ENCODE assay signal across 29 cellular contexts in the genomic region with DNA sequence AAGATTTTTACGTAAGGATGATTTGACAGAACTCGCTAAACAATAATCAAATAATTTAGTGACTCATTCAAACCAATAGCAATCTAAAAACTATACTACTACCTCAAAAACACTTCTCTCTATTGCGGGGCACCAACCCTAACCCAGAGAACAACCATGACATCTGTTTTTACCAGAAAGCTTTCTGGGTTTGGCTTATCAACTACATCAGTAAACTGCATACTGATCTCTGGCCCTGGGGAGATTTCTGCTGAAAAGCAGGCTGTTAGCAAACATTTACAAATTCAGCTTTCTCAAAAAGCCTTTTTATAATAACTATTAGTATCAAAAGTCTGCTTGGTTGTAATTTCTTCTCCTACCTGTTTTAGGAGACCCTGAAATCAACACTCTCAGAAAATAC.
"Had no signal": no experiment of that assay in that cellular context is flagged by ENCODE, and none has a peak within 500 bp of the region (broad histone marks: within the 10 kb centered on the region; RNA-seq: fewer than 3 reads in every experiment).

No MANE protein-coding gene starts in this region.

- H3K27me3 ChIP-seq: neural progenitor cell, ovary, spleen, suprapubic skin, testis, tibial nerve, upper lobe of left lung had no signal

- H3K9me3 Mint-ChIP-seq: neural progenitor cell; stimulated activated memory B cell treated with anti-CD40 and anti-IgM and Interleukin-4, amounts not matched to agents 10 μg/mL and 1 μg/mL and 100 μg/mL, for 72 hours had no signal

- H3K27ac ChIP-seq: neural progenitor cell, ovary, parathyroid adenoma, psoas muscle, skin epidermis, spleen, suprapubic skin, testis, tibial nerve, upper lobe of left lung had no signal

- H3K4me1 Mint-ChIP-seq: naive thymus-derived CD4-positive, alpha-beta T cell; natural killer cell; nephron; neural progenitor cell; stimulated activated naive CD8-positive, alpha-beta T cell treated with anti-CD3 and anti-CD28 coated beads, Interleukin-15, amount 100 ng/mL, for 72 hours had no signal

- H3K4me2 ChIP-seq: neural progenitor cell, smooth muscle cell had no signal

- H3K4me3 Mint-ChIP-seq: naive thymus-derived CD4-positive, alpha-beta T cell; natural killer cell; nephron; neural progenitor cell; stimulated activated memory B cell treated with anti-CD40 and anti-IgM and Interleukin-4, amounts not matched to agents 10 μg/mL and 1 μg/mL and 100 μg/mL, for 72 hours; stimulated activated naive CD8-positive, alpha-beta T cell treated with anti-CD3 and anti-CD28 coated beads, Interleukin-15, amount 100 ng/mL, for 72 hours had no signal

- H3K4me3 ChIP-seq: neural progenitor cell, ovary, psoas muscle, skin epidermis, smooth muscle cell, spleen, suprapubic skin, testis, tibial nerve, upper lobe of left lung had no signal

- DNase-seq: naive thymus-derived CD4-positive, alpha-beta T cell; natural killer cell; occipital lobe; ovary; posterior cingulate gyrus; psoas muscle; right cardiac atrium; spleen; stimulated activated CD4-positive, alpha-beta T cell treated with anti-CD3 and anti-CD28 coated beads, Interleukin-12 subunit alpha, Interleukin-12 subunit beta, amount 100 ng/mL, for 4 hours; stimulated activated CD4-positive, alpha-beta T cell treated with anti-CD3 and anti-CD28 coated beads, Interleukin-1b, Interleukin-23, amount 100 ng/mL, for 48 hours; stimulated activated CD4-positive, alpha-beta T cell treated with anti-CD3 and anti-CD28 coated beads, Interleukin-4, amount 100 ng/mL, for 1 hour; stimulated activated CD4-positive, alpha-beta T cell treated with anti-CD3 and anti-CD28 coated beads, Interleukin-4, amount 100 ng/mL, for 4 hours; stimulated activated CD8-positive, alpha-beta memory T cell treated with anti-CD3 and anti-CD28 coated beads, Interleukin-4, amount 100 ng/mL, for 48 hours; stimulated activated naive CD4-positive, alpha-beta T cell; stimulated activated naive CD8-positive, alpha-beta T cell treated with anti-CD3 and anti-CD28 coated beads, Interleukin-15, amount 100 ng/mL, for 72 hours; stimulated activated naive CD8-positive, alpha-beta T cell treated with anti-CD3 and anti-CD28 coated beads, Interleukin-15, Interleukin-2, amounts not matched to agents 100 U/mL and 50 U/mL, for 24 hours; substantia nigra; testis; upper lobe of left lung had no signal

- H3K27me3 Mint-ChIP-seq: naive thymus-derived CD4-positive, alpha-beta T cell; progenitor cell of endocrine pancreas; stimulated activated memory B cell treated with anti-CD40 and anti-IgM and Interleukin-4, amounts not matched to agents 10 μg/mL and 1 μg/mL and 100 μg/mL, for 72 hours; stimulated activated naive CD8-positive, alpha-beta T cell treated with anti-CD3 and anti-CD28 coated beads, Interleukin-15, amount 100 ng/mL, for 72 hours had no signal

- H3K36me3 ChIP-seq: neural progenitor cell, ovary, spleen, suprapubic skin, tibial nerve, upper lobe of left lung had no signal

- H2AFZ ChIP-seq: neural progenitor cell, parathyroid adenoma had no signal

- H3K4me1 ChIP-seq: neural progenitor cell, parathyroid adenoma, psoas muscle, spleen, suprapubic skin, testis, tibial nerve, upper lobe of left lung had no signal

- H3K9ac ChIP-seq: neural progenitor cell, parathyroid adenoma had no signal

- H3K27ac Mint-ChIP-seq: naive thymus-derived CD4-positive, alpha-beta T cell; natural killer cell; nephron; neural progenitor cell; progenitor cell of endocrine pancreas; stimulated activated memory B cell treated with anti-CD40 and anti-IgM and Interleukin-4, amounts not matched to agents 10 μg/mL and 1 μg/mL and 100 μg/mL, for 72 hours; stimulated activated naive CD8-positive, alpha-beta T cell treated with anti-CD3 and anti-CD28 coated beads, Interleukin-15, amount 100 ng/mL, for 72 hours had no signal

- H3K36me3 Mint-ChIP-seq: naive thymus-derived CD4-positive, alpha-beta T cell; natural killer cell; neural progenitor cell; stimulated activated memory B cell treated with anti-CD40 and anti-IgM and Interleukin-4, amounts not matched to agents 10 μg/mL and 1 μg/mL and 100 μg/mL, for 72 hours had no signal

- H3K9me3 ChIP-seq: ovary, psoas muscle, suprapubic skin, testis, tibial nerve, upper lobe of left lung had no signal

- H3K79me2 ChIP-seq: parathyroid adenoma had no signal

- ATAC-seq: naive thymus-derived CD4-positive, alpha-beta T cell; natural killer cell; psoas muscle; right cardiac atrium; sciatic nerve; stimulated activated memory B cell treated with anti-CD40 and anti-IgM and Interleukin-4, amounts not matched to agents 10 μg/mL and 1 μg/mL and 100 μg/mL, for 72 hours; stimulated activated naive CD8-positive, alpha-beta T cell treated with anti-CD3 and anti-CD28 coated beads, Interleukin-15, amount 100 ng/mL, for 72 hours; stimulated activated naive CD8-positive, alpha-beta T cell treated with anti-CD3 and anti-CD28 coated beads, Interleukin-15, Interleukin-2, amounts not matched to agents 100 U/mL and 50 U/mL, for 24 hours had no signal
